Comparison of ENCODE assay signal across 8 cellular contexts in the genomic region with DNA sequence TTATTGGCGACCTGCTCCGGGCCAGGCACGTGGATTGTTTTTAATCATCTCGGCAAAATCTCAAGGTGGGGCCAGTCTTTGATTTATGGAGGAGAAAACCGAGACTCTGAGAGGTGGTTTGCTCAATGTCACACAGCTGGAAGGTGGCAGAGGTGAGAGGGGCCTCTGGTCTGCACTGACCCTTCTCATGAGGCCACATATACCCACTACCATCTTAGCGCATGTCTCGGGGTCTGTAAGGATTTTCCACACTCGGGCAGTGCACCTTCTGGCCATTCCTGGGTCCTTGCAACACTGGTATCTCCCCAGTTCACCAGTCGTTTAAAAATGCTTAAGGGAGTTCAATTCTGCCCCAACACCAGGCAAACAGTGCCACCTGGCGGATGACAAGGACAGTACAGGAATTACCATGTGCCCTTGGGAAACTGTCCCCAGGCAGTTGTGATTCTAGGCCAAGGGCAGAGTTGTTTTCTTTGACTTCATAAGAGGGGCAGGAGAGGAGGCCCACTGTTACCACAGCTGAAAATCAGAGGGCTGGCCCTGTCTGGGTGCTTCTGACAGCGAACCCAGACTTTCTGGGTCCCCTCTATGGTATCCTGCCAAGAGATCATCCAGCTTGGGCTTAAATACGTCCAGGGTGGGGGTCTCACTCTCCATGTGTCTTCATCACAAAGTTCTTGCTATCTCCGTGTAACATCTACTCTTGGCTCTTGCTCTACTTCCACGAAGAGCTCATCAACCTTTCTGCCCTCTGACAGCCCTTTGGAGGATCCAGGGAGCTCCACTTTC. TPM values are rescaled to one million over a fixed set of nuclear protein-coding genes. Genes with fewer than 3 reads are reported as not detected.
A peak's percentile ranks its signal among the peaks of the same experiment; 100 is the strongest.
DNase-seq lines count a peak whose midpoint lies in the region; ATAC-seq, FAIRE-seq and TF ChIP-seq lines count a peak whose summit lies in the region.

No MANE protein-coding gene starts in this region.

- H3K4me2 ChIP-seq in astrocyte (ENCODE audit: low read length) (no peak overlapping the region), hepatocyte (no peak overlapping the region)

- H3K9me3 Mint-ChIP-seq in astrocyte (ENCODE audit: unreplicated experiment) = peaks cover 7% of the 10 kb centered on the region

- peaks cover 3% of the 10 kb centered on the region for H3K4me1 Mint-ChIP-seq in astrocyte (ENCODE audit: low read depth, unreplicated experiment)

- no peaks in the 10 kb centered on the region for H3K36me3 ChIP-seq in astrocyte (ENCODE audit: insufficient read depth, low read length)
- no peaks in the 10 kb centered on the region for H3K36me3 ChIP-seq in hepatocyte (replicated peaks; ENCODE audit: insufficient read depth, low read depth)
- H3K36me3 ChIP-seq in sigmoid colon = no peaks in the 10 kb centered on the region

- no peak for ATAC-seq in HG02840 (IDR thresholded peaks at IDR 0.05; ENCODE audit: low FRiP score, unreplicated experiment)
- no peak for ATAC-seq in GM18868 (IDR thresholded peaks at IDR 0.05; ENCODE audit: unreplicated experiment)

- H3K36me3 Mint-ChIP-seq in astrocyte (ENCODE audit: low read depth, unreplicated experiment) = no peaks in the 10 kb centered on the region

- no peaks in the 10 kb centered on the region for H3K27me3 ChIP-seq in astrocyte (ENCODE audit: insufficient read depth, low read length)
- H3K27me3 ChIP-seq in hepatocyte = no peaks in the 10 kb centered on the region
- H3K27me3 ChIP-seq in sigmoid colon = no peaks in the 10 kb centered on the region

- H3K27me3 Mint-ChIP-seq in astrocyte (ENCODE audit: low read depth, unreplicated experiment) = peaks cover 19% of the 10 kb centered on the region

- H3K79me2 ChIP-seq in astrocyte (ENCODE audit: insufficient read depth, low read length) (no peaks in the 10 kb centered on the region), hepatocyte (no peaks in the 10 kb centered on the region)

- H4K20me1 ChIP-seq in astrocyte (ENCODE audit: insufficient read depth, low read length) = no peaks in the 10 kb centered on the region
- no peaks in the 10 kb centered on the region for H4K20me1 ChIP-seq in hepatocyte (ENCODE audit: insufficient read depth, poor library complexity, severe bottlenecking)

- no peak overlapping the region for H3K4me3 Mint-ChIP-seq in astrocyte (ENCODE audit: unreplicated experiment)

- DNase-seq in GM18507 (ENCODE audit: extremely low spot score, insufficient read length, low read depth) (no peak), NCI-H1930 (lab: John Stamatoyannopoulos, UW) (peak; percentile 24 to 74), T1000 (lab: John Stamatoyannopoulos, UW) (peak; percentile 64), astrocyte (ENCODE audit: low read depth) (peak; percentile 39), hepatocyte (ENCODE audit: low spot score) (peak; percentile 86), sigmoid colon (peak; percentile 87)

- TF ChIP-seq EP300 in sigmoid colon (IDR thresholded peaks at IDR 0.05) = no peak

- H3K9ac ChIP-seq in astrocyte (ENCODE audit: low read length) = no peak overlapping the region

- H3K9me2 ChIP-seq in hepatocyte (replicated peaks; ENCODE audit: insufficient read depth) = no peaks in the 10 kb centered on the region

- H2AFZ ChIP-seq in astrocyte (ENCODE audit: low read depth, low read length) = no peak overlapping the region
- no peak overlapping the region for H2AFZ ChIP-seq in hepatocyte

- no peaks in the 10 kb centered on the region for H3K4me1 ChIP-seq in astrocyte (ENCODE audit: insufficient read depth, low read length)
- H3K4me1 ChIP-seq in hepatocyte (ENCODE audit: insufficient read depth) = no peaks in the 10 kb centered on the region
- H3K4me1 ChIP-seq in sigmoid colon = no peaks in the 10 kb centered on the region

- H3K9me3 ChIP-seq in astrocyte (ENCODE audit: insufficient read depth, low read depth, low read length) (peaks cover 5% of the 10 kb centered on the region), hepatocyte (ENCODE audit: low read depth) (no peaks in the 10 kb centered on the region), sigmoid colon (no peaks in the 10 kb centered on the region)

- 32% methylated on average over 14 of the region's 14 CpGs for WGBS in hepatocyte (ENCODE audit: low lambda C conversion rate, missing lambda C conversion rate)
- WGBS in sigmoid colon, 2 donors = 21 to 35% methylated on average over 14 of the region's 14 CpGs

- no peak overlapping the region for H3K4me3 ChIP-seq in astrocyte (ENCODE audit: insufficient read depth, low read depth, low read length)
- H3K4me3 ChIP-seq in hepatocyte = no peak overlapping the region
- no peak overlapping the region for H3K4me3 ChIP-seq in sigmoid colon

- FAIRE-seq in GM18507 (lab: Jason Lieb, UNC) (peak; percentile 94), astrocyte (lab: Jason Lieb, UNC) (peak; percentile 81)

- no peak overlapping the region for H3K27ac Mint-ChIP-seq in astrocyte (ENCODE audit: unreplicated experiment)

- intact Hi-C loops in sigmoid colon (cut with DNase I) = loop anchor here (1.0 to 5.0 kb wide), 3 partner anchors 75 to 286 kb away; a partner anchor contains a TSS

- no peak overlapping the region for H3K27ac ChIP-seq in astrocyte (ENCODE audit: low read depth, low read length)
- no peak overlapping the region for H3K27ac ChIP-seq in hepatocyte
- no peak overlapping the region for H3K27ac ChIP-seq in sigmoid colon

- TF ChIP-seq CTCF in astrocyte (IDR thresholded peaks at IDR 0.05; ENCODE audit: insufficient read depth, low read depth, low read length) (peak; percentile 89), hepatocyte (IDR thresholded peaks at IDR 0.05; ENCODE audit: poor library complexity) (peak; percentile 90), sigmoid colon (IDR thresholded peaks at IDR 0.05) (peak; percentile 71 to 90 (median 88))

- no peak for TF ChIP-seq POLR2A in sigmoid colon (IDR thresholded peaks at IDR 0.05)

RNA-seq across cellular contexts. Expression of a gene that starts 39.4 kb away (rescaled TPM):
- total RNA-seq in astrocyte = 39.1 and 39.8 TPM in 2 replicates
- 19.2 and 23.8 TPM in 2 replicates for total RNA-seq in hepatocyte
- polyA plus RNA-seq in hepatocyte = 18.7 and 20.2 TPM in 2 replicates
- 10 to 100 TPM in 2 of 4 donors, 1 to 10 TPM in 2; 7.4 to 31.9 (median 12.5) TPM for total RNA-seq in sigmoid colon
- polyA plus RNA-seq in sigmoid colon = 10 to 100 TPM in 1 of 3 donors, 1 to 10 TPM in 2; 1.8 to 14.2 (median 2.5) TPM

RNA-seq across cellular contexts. Expression of a gene that starts 50.3 kb away (rescaled TPM):
- 19.5 and 25.4 TPM in 2 replicates for total RNA-seq in astrocyte
- 50.1 and 58.6 TPM in 2 replicates for total RNA-seq in hepatocyte
- 70.4 and 78.9 TPM in 2 replicates for polyA plus RNA-seq in hepatocyte
- total RNA-seq in sigmoid colon = 10 to 100 TPM in 3 of 4 donors, 1 to 10 TPM in 1; 8.6 to 21.9 (median 16.6) TPM
- 10 to 100 TPM in 2 of 3 donors, 1 to 10 TPM in 1; 5.3 to 14.4 (median 13.3) TPM for polyA plus RNA-seq in sigmoid colon
